ENCODE assay signal across 25 cellular contexts in genomic region chr3:4782095-4782494, GRCh38.
DNase-seq lines count a peak whose midpoint lies in the region; ATAC-seq, FAIRE-seq and TF ChIP-seq lines count a peak whose summit lies in the region.
"Had no signal": no experiment of that assay in that cellular context is flagged by ENCODE, and none has a peak within 500 bp of the region (broad histone marks: within the 10 kb centered on the region; RNA-seq: fewer than 3 reads in every experiment).

No MANE protein-coding gene starts in this region.

- H2AFZ ChIP-seq in endothelial cell of umbilical vein (ENCODE audit: low read depth, low read length) (no peak overlapping the region), osteoblast (ENCODE audit: low read length) (no peak overlapping the region)
- H2AFZ ChIP-seq: GM23338 had no signal

- no peak overlapping the region for H3K9ac ChIP-seq in endothelial cell of umbilical vein (replicated peaks; ENCODE audit: extremely low read depth, insufficient read depth, low read length)
- H3K9ac ChIP-seq: BLaER1 treated with 17β-estradiol and CSF1 and Interleukin-3, amounts not matched to agents 10 nM and 100 nM had no signal

- H3K4me2 ChIP-seq in endothelial cell of umbilical vein (ENCODE audit: insufficient read depth, low read length) (no peak overlapping the region), osteoblast (ENCODE audit: insufficient read depth, low read length) (no peak overlapping the region)
- H3K4me2 ChIP-seq: A549; BLaER1 treated with 17β-estradiol and CSF1 and Interleukin-3, amounts not matched to agents 10 nM and 100 nM; GM23338 had no signal

- H3K4me1 ChIP-seq in endothelial cell of umbilical vein (ENCODE audit: control insufficient read depth, extremely low read depth, insufficient read depth, low read length) = no peaks in the 10 kb centered on the region
- H3K4me1 ChIP-seq in right lobe of liver = peaks cover 0 to 12% (median 2%) of the 10 kb centered on the region in 4 donors
- peaks cover 0 to 4% of the 10 kb centered on the region in 2 donors for H3K4me1 ChIP-seq in aorta (ENCODE audit: control insufficient read depth in 1 of 2, insufficient read depth in 2 of 2, low read length in 2 of 2)
- H3K4me1 ChIP-seq in osteoblast (ENCODE audit: insufficient read depth, low read length) = no peaks in the 10 kb centered on the region
- H3K4me1 ChIP-seq: BE2C; BLaER1 treated with 17β-estradiol and CSF1 and Interleukin-3, amounts not matched to agents 10 nM and 100 nM had no signal

- POLR2A ChIA-PET in activated CD8-positive, alpha-beta T cell treated with anti-CD3 and anti-CD28 coated beads for 36 hours (lab: Charles Lee) = interaction anchor here (0.6 kb wide), 1 partner anchor 121 kb away, joined by 3 read pairs; no protein-coding TSS in a partner anchor
- POLR2A ChIA-PET in activated CD8-positive, alpha-beta T cell treated with anti-CD3 and anti-CD28 coated beads, Interleukin-2, amount 10 ng/mL, durations not matched to agents 7 days and 5 days (lab: Charles Lee) = interaction anchor here (1.2 kb wide), 1 partner anchor 11 kb away, joined by 3 read pairs; no protein-coding TSS in a partner anchor
- POLR2A ChIA-PET in endothelial cell of umbilical vein (lab: Charles Lee) = no interaction called here

- TF ChIP-seq CTCF in activated CD8-positive, alpha-beta T cell treated with anti-CD3 and anti-CD28 coated beads for 36 hours (IDR thresholded peaks at IDR 0.05) = no peak
- no peak for TF ChIP-seq CTCF in endothelial cell of umbilical vein (IDR thresholded peaks at IDR 0.05; ENCODE audit: extremely low read depth in 1 of 2, insufficient read depth in 1 of 2, low read depth in 1 of 2, low read length in 2 of 2)
- TF ChIP-seq CTCF in right lobe of liver (IDR thresholded peaks at IDR 0.05) = no peak
- TF ChIP-seq CTCF in osteoblast (IDR thresholded peaks at IDR 0.05; ENCODE audit: extremely low read depth, low read depth, low read length) = no peak

- peaks cover 18% of the 10 kb centered on the region for H3K4me1 Mint-ChIP-seq in activated CD8-positive, alpha-beta T cell treated with anti-CD3 and anti-CD28 coated beads for 36 hours (ENCODE audit: low read depth)
- peaks cover 23% of the 10 kb centered on the region for H3K4me1 Mint-ChIP-seq in activated CD8-positive, alpha-beta T cell treated with anti-CD3 and anti-CD28 coated beads, Interleukin-2, amount 10 ng/mL, durations not matched to agents 7 days and 5 days (ENCODE audit: low read depth)

- peak overlapping the region; percentile 26 for H3K27ac Mint-ChIP-seq in activated CD8-positive, alpha-beta T cell treated with anti-CD3 and anti-CD28 coated beads for 36 hours
- H3K27ac Mint-ChIP-seq in activated CD8-positive, alpha-beta T cell treated with anti-CD3 and anti-CD28 coated beads, Interleukin-2, amount 10 ng/mL, durations not matched to agents 7 days and 5 days = no peak overlapping the region
- H3K27ac Mint-ChIP-seq: CD14-positive monocyte; CD4-positive, alpha-beta T cell; GM23338; H9 had no signal

- H3K79me2 ChIP-seq in endothelial cell of umbilical vein (ENCODE audit: control insufficient read depth, insufficient read depth, low read length) = no peaks in the 10 kb centered on the region
- no peaks in the 10 kb centered on the region for H3K79me2 ChIP-seq in osteoblast (ENCODE audit: insufficient read depth, low read length)

- no TSS peak for BruUV-seq in endothelial cell of umbilical vein (replicated peaks; lab: Mats Ljungman, UMichigan)

- no peak overlapping the region for H3K27ac ChIP-seq in endothelial cell of umbilical vein (ENCODE audit: insufficient read depth, low read depth, low read length)
- H3K27ac ChIP-seq in right lobe of liver = peak overlapping the region in 1 of 3 donors; percentile 6
- H3K27ac ChIP-seq in aorta (ENCODE audit: low read depth in 1 of 2, low read length in 2 of 2) = no peak overlapping the region
- H3K27ac ChIP-seq in osteoblast (ENCODE audit: low read depth, low read length) = no peak overlapping the region
- H3K27ac ChIP-seq: A549; BLaER1 treated with 17β-estradiol and CSF1 and Interleukin-3, amounts not matched to agents 10 nM and 100 nM had no signal

- H3K9me1 ChIP-seq in endothelial cell of umbilical vein (replicated peaks; ENCODE audit: control insufficient read depth, extremely low read depth, insufficient read depth, low read length) = no peaks in the 10 kb centered on the region

- H3K4me3 ChIP-seq in endothelial cell of umbilical vein (replicated peaks in 1 of 3; ENCODE audit: insufficient read depth in 1 of 3, low read depth in 1 of 3, low read length in 3 of 3) (no peak overlapping the region), right lobe of liver (no peak overlapping the region), aorta (ENCODE audit: low read length in 2 of 2) (no peak overlapping the region), osteoblast (ENCODE audit: insufficient read depth, low read length) (no peak overlapping the region)
- H3K4me3 ChIP-seq: A549; BLaER1 treated with 17β-estradiol and CSF1 and Interleukin-3, amounts not matched to agents 10 nM and 100 nM; GM12878; GM23338 had no signal

- no peak for DNase-seq in activated CD8-positive, alpha-beta T cell treated with anti-CD3 and anti-CD28 coated beads for 36 hours
- DNase-seq in activated CD8-positive, alpha-beta T cell treated with anti-CD3 and anti-CD28 coated beads, Interleukin-2, amount 10 ng/mL, durations not matched to agents 7 days and 5 days = no peak
- DNase-seq in endothelial cell of umbilical vein (ENCODE audit: low read depth, low spot score) (peak; percentile 63), right lobe of liver (no peak), aorta (no peak), NCI-H524 (lab: John Stamatoyannopoulos, UW) (no peak), osteoblast (ENCODE audit: insufficient read length, low spot score, missing footprints) (no peak)
- DNase-seq: 8988T; ACHN; AML-193; BE2C; CD4-positive, alpha-beta T cell; CD8-positive, alpha-beta memory T cell; DMS 273 treated with DMSO at 0.1 percent for 48 hours; DMS79; EL; GDM1; H9 had no signal

- WGBS in right lobe of liver (ENCODE audit: insufficient coverage, low coverage, low lambda C conversion rate, missing lambda C conversion rate) = 79% methylated on average over 2 of the region's 3 CpGs
- 42 to 65% methylated on average over 3 of the region's 3 CpGs for WGBS in aorta, 2 donors

- H3K9me3 ChIP-seq in endothelial cell of umbilical vein (replicated peaks; ENCODE audit: control insufficient read depth, insufficient read depth, low read length) (no peaks in the 10 kb centered on the region), right lobe of liver (no peaks in the 10 kb centered on the region), aorta (ENCODE audit: control insufficient read depth, low read length) (no peaks in the 10 kb centered on the region), osteoblast (ENCODE audit: low read depth, low read length) (no peaks in the 10 kb centered on the region)
- H3K9me3 ChIP-seq: A549; BE2C; BLaER1 treated with 17β-estradiol and CSF1 and Interleukin-3, amounts not matched to agents 10 nM and 100 nM had no signal

- no peak for FAIRE-seq in endothelial cell of umbilical vein (lab: Jason Lieb, UNC)
- FAIRE-seq: A549, D721Med, GM12878 had no signal

- peaks cover 57% of the 10 kb centered on the region for H3K36me3 Mint-ChIP-seq in activated CD8-positive, alpha-beta T cell treated with anti-CD3 and anti-CD28 coated beads for 36 hours (ENCODE audit: low read depth)
- H3K36me3 Mint-ChIP-seq in activated CD8-positive, alpha-beta T cell treated with anti-CD3 and anti-CD28 coated beads, Interleukin-2, amount 10 ng/mL, durations not matched to agents 7 days and 5 days (ENCODE audit: low read depth) = peaks cover 76% of the 10 kb centered on the region

- CTCF ChIA-PET in activated CD8-positive, alpha-beta T cell treated with anti-CD3 and anti-CD28 coated beads for 36 hours (lab: Charles Lee) = no interaction called here
- CTCF ChIA-PET in activated CD8-positive, alpha-beta T cell treated with anti-CD3 and anti-CD28 coated beads, Interleukin-2, amount 10 ng/mL, durations not matched to agents 7 days and 5 days (lab: Charles Lee) = no interaction called here
- CTCF ChIA-PET in endothelial cell of umbilical vein (lab: Charles Lee) = interaction anchor here (0.8 kb wide), 1 partner anchor 28 kb away, joined by 4 read pairs; no protein-coding TSS in a partner anchor

- H4K20me1 ChIP-seq in endothelial cell of umbilical vein (replicated peaks; ENCODE audit: control insufficient read depth, extremely low read depth, insufficient read depth, low read length) (no peaks in the 10 kb centered on the region), osteoblast (ENCODE audit: insufficient read depth, low read length) (no peaks in the 10 kb centered on the region)
- H4K20me1 ChIP-seq: BLaER1 treated with 17β-estradiol and CSF1 and Interleukin-3, amounts not matched to agents 10 nM and 100 nM had no signal

- no peak for ATAC-seq in activated CD8-positive, alpha-beta T cell treated with anti-CD3 and anti-CD28 coated beads for 36 hours
- ATAC-seq in activated CD8-positive, alpha-beta T cell treated with anti-CD3 and anti-CD28 coated beads, Interleukin-2, amount 10 ng/mL, durations not matched to agents 7 days and 5 days = no peak
- ATAC-seq in right lobe of liver (peak in 3 of 4 donors; percentile 20 to 39 (median 35)), aorta (ENCODE audit: low FRiP score) (peak; percentile 33)
- ATAC-seq: A549, GM12878, GM23338, HCT116 had no signal

- no peaks in the 10 kb centered on the region for H3K27me3 Mint-ChIP-seq in activated CD8-positive, alpha-beta T cell treated with anti-CD3 and anti-CD28 coated beads for 36 hours
- no peaks in the 10 kb centered on the region for H3K27me3 Mint-ChIP-seq in activated CD8-positive, alpha-beta T cell treated with anti-CD3 and anti-CD28 coated beads, Interleukin-2, amount 10 ng/mL, durations not matched to agents 7 days and 5 days (ENCODE audit: low read depth)
- H3K27me3 Mint-ChIP-seq: CD4-positive, alpha-beta T cell had no signal

- H3K27me3 ChIP-seq in endothelial cell of umbilical vein (ENCODE audit: control insufficient read depth in 2 of 2, insufficient read depth in 2 of 2, low read length in 2 of 2) (no peaks in the 10 kb centered on the region), right lobe of liver (no peaks in the 10 kb centered on the region), aorta (ENCODE audit: control insufficient read depth in 1 of 2, insufficient read depth in 2 of 2, low read length in 1 of 2) (no peaks in the 10 kb centered on the region), osteoblast (ENCODE audit: insufficient read depth, low read length) (no peaks in the 10 kb centered on the region)
- H3K27me3 ChIP-seq: BE2C; BLaER1 treated with 17β-estradiol and CSF1 and Interleukin-3, amounts not matched to agents 10 nM and 100 nM had no signal

- H3K36me3 ChIP-seq in endothelial cell of umbilical vein (ENCODE audit: control insufficient read depth in 2 of 2, extremely low read depth in 1 of 2, insufficient read depth in 2 of 2, low read length in 2 of 2) (no peaks in the 10 kb centered on the region), right lobe of liver (no peaks in the 10 kb centered on the region), aorta (ENCODE audit: control insufficient read depth in 1 of 2, insufficient read depth in 2 of 2, low read length in 1 of 2) (peaks cover 7 to 8% of the 10 kb centered on the region in 2 donors), osteoblast (ENCODE audit: insufficient read depth, low read length) (no peaks in the 10 kb centered on the region)

- intact Hi-C loops in activated CD8-positive, alpha-beta T cell treated with anti-CD3 and anti-CD28 coated beads for 36 hours (cut with micrococcal nuclease) = no loop called here
- intact Hi-C loops in endothelial cell of umbilical vein (cut with micrococcal nuclease) (no loop called here), right lobe of liver (cut with DNase I) (no loop called here), aorta (cut with DNase I) (loop anchor here in 1 of 2 donors (5.0 kb wide), 1 partner anchor 60 kb away; no protein-coding TSS in a partner anchor)

- H3K4me3 Mint-ChIP-seq in activated CD8-positive, alpha-beta T cell treated with anti-CD3 and anti-CD28 coated beads for 36 hours = no peak overlapping the region
- H3K4me3 Mint-ChIP-seq in activated CD8-positive, alpha-beta T cell treated with anti-CD3 and anti-CD28 coated beads, Interleukin-2, amount 10 ng/mL, durations not matched to agents 7 days and 5 days = no peak overlapping the region
- H3K4me3 Mint-ChIP-seq: CD14-positive monocyte; CD4-positive, alpha-beta T cell; CD8-positive, alpha-beta memory T cell; GM23338; H9 had no signal

- H3K9me3 Mint-ChIP-seq in activated CD8-positive, alpha-beta T cell treated with anti-CD3 and anti-CD28 coated beads for 36 hours = no peaks in the 10 kb centered on the region
- no peaks in the 10 kb centered on the region for H3K9me3 Mint-ChIP-seq in activated CD8-positive, alpha-beta T cell treated with anti-CD3 and anti-CD28 coated beads, Interleukin-2, amount 10 ng/mL, durations not matched to agents 7 days and 5 days (ENCODE audit: insufficient read depth)
- H3K9me3 Mint-ChIP-seq: CD4-positive, alpha-beta T cell; CD8-positive, alpha-beta memory T cell; GM23338; H9 had no signal

- dilution Hi-C loops in endothelial cell of umbilical vein (cut with MboI; ENCODE audit: extremely low pct_ligation_motif_present, low sequenced_read_pairs) = no loop called here

- no peak for TF ChIP-seq POLR2A in endothelial cell of umbilical vein (IDR thresholded peaks at IDR 0.05; ENCODE audit: low read depth, low read length)
- TF ChIP-seq POLR2A in right lobe of liver (IDR thresholded peaks at IDR 0.05) = no peak

Comparison
In these comparisons a context has a peak if more than half of its experiments do, and no peak if none do; other contexts are left out.
1. ATAC-seq: peak in right lobe of liver (3 of 4) and aorta (single experiment); none in activated CD8-positive, alpha-beta T cell treated with anti-CD3 and anti-CD28 coated beads for 36 hours (single experiment) and activated CD8-positive, alpha-beta T cell treated with anti-CD3 and anti-CD28 coated beads, Interleukin-2, amount 10 ng/mL, durations not matched to agents 7 days and 5 days (single experiment).